ENCODE assay signal across 16 cellular contexts in genomic region chr13:36193151-36193855, GRCh38. TPM values are rescaled to one million over a fixed set of nuclear protein-coding genes. Genes with fewer than 3 reads are reported as not detected.
DNase-seq lines count a peak whose midpoint lies in the region; ATAC-seq and TF ChIP-seq lines count a peak whose summit lies in the region.
"Had no signal": no experiment of that assay in that cellular context is flagged by ENCODE, and none has a peak within 500 bp of the region (broad histone marks: within the 10 kb centered on the region; RNA-seq: fewer than 3 reads in every experiment).

No MANE protein-coding gene starts in this region.

- H3K36me3 Mint-ChIP-seq in effector memory CD8-positive, alpha-beta T cell (ENCODE audit: insufficient read depth), result no peaks in the 10 kb centered on the region
- H3K36me3 Mint-ChIP-seq: brain had no signal

- H3K27me3 Mint-ChIP-seq in effector memory CD8-positive, alpha-beta T cell, result no peaks in the 10 kb centered on the region

- H3K27ac Mint-ChIP-seq in effector memory CD8-positive, alpha-beta T cell, result no peak overlapping the region
- H3K27ac Mint-ChIP-seq: activated T-cell treated with anti-CD3 and anti-CD28 coated beads, Interleukin-2, amount 50 U/mL, for 72 hours; T-helper 17 cell had no signal

- intact Hi-C loops in cardiac septum (cut with DNase I), result no loop called here

- H3K4me1 Mint-ChIP-seq in effector memory CD8-positive, alpha-beta T cell (ENCODE audit: low read depth in 2 of 2), result no peaks in the 10 kb centered on the region

- CTCF ChIA-PET in BJ (lab: Yijun Ruan, JAX), result no interaction called here

- H3K36me3 ChIP-seq in BJ (ENCODE audit: control insufficient read depth, insufficient read depth, low read length), result no peaks in the 10 kb centered on the region
- H3K36me3 ChIP-seq: BE2C had no signal

- DNase-seq in BJ (ENCODE audit: low read depth), result peak; percentile 20
- DNase-seq in NCI-H1930 (lab: John Stamatoyannopoulos, UW), result peak; percentile 93 to 94
- DNase-seq in astrocyte of the cerebellum (ENCODE audit: low read depth), result peak; percentile 27
- DNase-seq in kidney tubule cell (ENCODE audit: low spot score), result peak; percentile 37
- no peak for DNase-seq in cardiac septum (ENCODE audit: low spot score)
- no peak for DNase-seq in NCI-H345 (lab: John Stamatoyannopoulos, UW)
- no peak for DNase-seq in effector memory CD8-positive, alpha-beta T cell
- DNase-seq: activated CD4-positive, alpha-beta T cell treated with anti-CD3 and anti-CD28 coated beads for 48 hours; activated T-cell treated with anti-CD3 and anti-CD28 coated beads, Interleukin-2, amount 50 U/mL, for 72 hours; BE2C; NCI-H187 treated with DMSO at 0.1 percent for 48 hours; T-helper 17 cell had no signal

- TF ChIP-seq CTCF in BJ (IDR thresholded peaks at IDR 0.05; ENCODE audit: insufficient read depth, low read depth, low read length), result no peak
- TF ChIP-seq CTCF in astrocyte of the cerebellum (IDR thresholded peaks at IDR 0.05; ENCODE audit: low read depth, low read length, missing control alignments), result no peak

- POLR2A ChIA-PET in BJ (lab: Charles Lee), result no interaction called here

- no peak for ATAC-seq in effector memory CD8-positive, alpha-beta T cell (replicated peaks)
- no peak for ATAC-seq in GM19467 (IDR thresholded peaks at IDR 0.05; ENCODE audit: unreplicated experiment)
- ATAC-seq: activated T-cell treated with anti-CD3 and anti-CD28 coated beads, Interleukin-2, amount 50 U/mL, for 72 hours; T-helper 17 cell had no signal

- in situ Hi-C loops in astrocyte of the cerebellum (cut with HindIII; ENCODE audit: low sequenced_read_pairs), result no loop called here

- no peaks in the 10 kb centered on the region for H3K27me3 ChIP-seq in BJ (ENCODE audit: control insufficient read depth, insufficient read depth, low read length)
- H3K27me3 ChIP-seq: BE2C had no signal

- H3K4me3 ChIP-seq in BJ (ENCODE audit: low read depth, low read length) (no peak overlapping the region), astrocyte of the cerebellum (ENCODE audit: low read depth, low read length) (no peak overlapping the region)

- peaks cover 9 to 10% of the 10 kb centered on the region in 2 donors for H3K9me3 Mint-ChIP-seq in effector memory CD8-positive, alpha-beta T cell
- H3K9me3 Mint-ChIP-seq: brain had no signal

- H3K4me3 Mint-ChIP-seq in effector memory CD8-positive, alpha-beta T cell, result no peak overlapping the region
- H3K4me3 Mint-ChIP-seq: activated T-cell treated with anti-CD3 and anti-CD28 coated beads, Interleukin-2, amount 50 U/mL, for 72 hours; T-helper 17 cell had no signal

RNA-seq across cellular contexts. Expression of gene SOHLH2, which starts 21.1 kb away (rescaled TPM):
- 0.05 TPM in 1 of 2 replicates, not detected in the other for polyA plus RNA-seq in BJ (2011; rRNA removed)
- polyA minus RNA-seq in BJ (2011; rRNA and poly(A)+ RNA removed), result not detected in 2 replicates
- total RNA-seq in cardiac septum, result 1.0 TPM
- total RNA-seq: activated T-cell treated with anti-CD3 and anti-CD28 coated beads, Interleukin-2, amount 50 U/mL, for 72 hours; G401; OCI-LY7; T-helper 17 cell had no signal

Comparison
In these comparisons a context has a peak if more than half of its experiments do, and no peak if none do; other contexts are left out.
1. DNase-seq: peak in BJ (single experiment), NCI-H1930 (2 of 2), astrocyte of the cerebellum (single experiment) and kidney tubule cell (single experiment); none in cardiac septum (single experiment), NCI-H345 (single experiment) and effector memory CD8-positive, alpha-beta T cell (0 of 3).